ENCODE assay signal across 17 cellular contexts in the genomic region with DNA sequence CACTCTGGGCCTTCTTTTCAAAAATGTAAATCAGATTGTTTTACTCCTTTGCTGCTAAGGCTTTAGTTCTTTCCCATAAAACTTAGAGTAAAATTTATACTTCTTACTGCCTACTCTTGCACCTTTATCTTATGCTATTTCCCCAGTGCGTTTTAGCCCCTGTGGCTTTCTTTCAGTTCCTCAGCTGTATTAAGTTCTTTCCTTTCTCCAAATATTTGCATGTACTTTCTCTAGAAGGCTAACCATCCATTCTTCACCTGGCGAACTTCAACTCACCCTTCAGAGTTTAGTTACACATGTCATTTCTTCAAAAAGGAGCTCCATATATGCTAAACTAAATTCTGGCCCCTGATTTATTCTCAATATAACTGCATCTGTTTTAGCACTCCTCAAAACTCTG.
DNase-seq lines count a peak whose midpoint lies in the region; ATAC-seq, FAIRE-seq and TF ChIP-seq lines count a peak whose summit lies in the region.
"Had no signal": no experiment of that assay in that cellular context is flagged by ENCODE, and none has a peak within 500 bp of the region (broad histone marks: within the 10 kb centered on the region; RNA-seq: fewer than 3 reads in every experiment).

No MANE protein-coding gene starts in this region.

- H3K4me3 Mint-ChIP-seq in mesothelial cell of epicardium: no peak overlapping the region
- no peak overlapping the region for H3K4me3 Mint-ChIP-seq in stimulated activated memory B cell treated with anti-CD40 and anti-IgM and Interleukin-4, amounts not matched to agents 10 μg/mL and 1 μg/mL and 100 μg/mL, for 72 hours
- H3K4me3 Mint-ChIP-seq: activated CD4-positive, alpha-beta memory T cell treated with anti-CD3 and anti-CD28 coated beads, Interleukin-2, amount 10 ng/mL, durations not matched to agents 7 days and 5 days had no signal

- H3K27me3 ChIP-seq in upper lobe of left lung: no peaks in the 10 kb centered on the region
- H3K27me3 ChIP-seq: BLaER1, right lobe of liver had no signal

- no peak for TF ChIP-seq POLR2A in upper lobe of left lung (IDR thresholded peaks at IDR 0.05)

- no peak overlapping the region for H3K4me3 ChIP-seq in upper lobe of left lung
- H3K4me3 ChIP-seq: BLaER1, right lobe of liver, thoracic aorta had no signal

- WGBS in upper lobe of left lung, 2 donors: 80 to 86% methylated on average over 2 of the region's 2 CpGs

- ATAC-seq in GM21723 (IDR thresholded peaks at IDR 0.05; ENCODE audit: unreplicated experiment) (peak; percentile 46), HG03103 (IDR thresholded peaks at IDR 0.05; ENCODE audit: low read depth, unreplicated experiment) (peak; percentile 39), SK-N-SH treated with all-trans-retinoic acid at 6 μM for 48 hours (no peak), upper lobe of left lung (ENCODE audit: low FRiP score in 2 of 2) (no peak)
- ATAC-seq in stimulated activated memory B cell treated with anti-CD40 and anti-IgM and Interleukin-4, amounts not matched to agents 10 μg/mL and 1 μg/mL and 100 μg/mL, for 72 hours: no peak
- ATAC-seq: right lobe of liver had no signal

- no peaks in the 10 kb centered on the region for H3K36me3 Mint-ChIP-seq in mesothelial cell of epicardium
- H3K36me3 Mint-ChIP-seq in stimulated activated memory B cell treated with anti-CD40 and anti-IgM and Interleukin-4, amounts not matched to agents 10 μg/mL and 1 μg/mL and 100 μg/mL, for 72 hours: no peaks in the 10 kb centered on the region

- H3K36me3 ChIP-seq in upper lobe of left lung: no peaks in the 10 kb centered on the region
- H3K36me3 ChIP-seq: BLaER1, right lobe of liver, thoracic aorta had no signal

- H3K27ac Mint-ChIP-seq in mesothelial cell of epicardium: no peak overlapping the region
- H3K27ac Mint-ChIP-seq in stimulated activated memory B cell treated with anti-CD40 and anti-IgM and Interleukin-4, amounts not matched to agents 10 μg/mL and 1 μg/mL and 100 μg/mL, for 72 hours: no peak overlapping the region
- H3K27ac Mint-ChIP-seq: activated CD4-positive, alpha-beta memory T cell treated with anti-CD3 and anti-CD28 coated beads, Interleukin-2, amount 10 ng/mL, durations not matched to agents 7 days and 5 days had no signal

- DNase-seq in GM19239 (ENCODE audit: insufficient read length, low spot score) (no peak), upper lobe of left lung (no peak), mesothelial cell of epicardium (ENCODE audit: low spot score in 2 of 2, unreplicated experiment in 2 of 2) (no peak)
- DNase-seq: activated CD4-positive, alpha-beta memory T cell treated with anti-CD3 and anti-CD28 coated beads, Interleukin-2, amount 10 ng/mL, durations not matched to agents 7 days and 5 days; caudate nucleus; effector CD8-positive, alpha-beta T cell; IMR-90; NCI-H1048; NK-92 treated with Interleukin-12 subunit alpha and Interleukin-12 subunit beta, amount 100 ng/mL, for 24 hours; right lobe of liver had no signal

- TF ChIP-seq CTCF in upper lobe of left lung (IDR thresholded peaks at IDR 0.05): no peak
- no peak for TF ChIP-seq CTCF in mesothelial cell of epicardium (IDR thresholded peaks at IDR 0.05; ENCODE audit: unreplicated experiment)

- FAIRE-seq in GM19239 (lab: Jason Lieb, UNC): peak; percentile 64
- FAIRE-seq: H54 had no signal

- no peaks in the 10 kb centered on the region for H3K4me1 ChIP-seq in upper lobe of left lung
- H3K4me1 ChIP-seq: BLaER1, right lobe of liver had no signal

- H3K27me3 Mint-ChIP-seq in mesothelial cell of epicardium (ENCODE audit: low read depth): peaks cover 11% of the 10 kb centered on the region
- no peaks in the 10 kb centered on the region for H3K27me3 Mint-ChIP-seq in stimulated activated memory B cell treated with anti-CD40 and anti-IgM and Interleukin-4, amounts not matched to agents 10 μg/mL and 1 μg/mL and 100 μg/mL, for 72 hours
- H3K27me3 Mint-ChIP-seq: activated CD4-positive, alpha-beta memory T cell treated with anti-CD3 and anti-CD28 coated beads, Interleukin-2, amount 10 ng/mL, durations not matched to agents 7 days and 5 days had no signal

- TF ChIP-seq EP300 in upper lobe of left lung (IDR thresholded peaks at IDR 0.05): no peak

- H3K27ac ChIP-seq in upper lobe of left lung: no peak overlapping the region
- H3K27ac ChIP-seq: BLaER1, right lobe of liver, thoracic aorta had no signal

- no peaks in the 10 kb centered on the region for H3K9me3 Mint-ChIP-seq in mesothelial cell of epicardium
- H3K9me3 Mint-ChIP-seq in stimulated activated memory B cell treated with anti-CD40 and anti-IgM and Interleukin-4, amounts not matched to agents 10 μg/mL and 1 μg/mL and 100 μg/mL, for 72 hours: no peaks in the 10 kb centered on the region
- H3K9me3 Mint-ChIP-seq: activated CD4-positive, alpha-beta memory T cell treated with anti-CD3 and anti-CD28 coated beads, Interleukin-2, amount 10 ng/mL, durations not matched to agents 7 days and 5 days had no signal

- H3K4me1 Mint-ChIP-seq in mesothelial cell of epicardium: no peaks in the 10 kb centered on the region
- peaks cover 29% of the 10 kb centered on the region for H3K4me1 Mint-ChIP-seq in stimulated activated memory B cell treated with anti-CD40 and anti-IgM and Interleukin-4, amounts not matched to agents 10 μg/mL and 1 μg/mL and 100 μg/mL, for 72 hours
- H3K4me1 Mint-ChIP-seq: activated CD4-positive, alpha-beta memory T cell treated with anti-CD3 and anti-CD28 coated beads, Interleukin-2, amount 10 ng/mL, durations not matched to agents 7 days and 5 days had no signal

- no peaks in the 10 kb centered on the region for H3K9me3 ChIP-seq in upper lobe of left lung
- H3K9me3 ChIP-seq: BLaER1, right lobe of liver, thoracic aorta had no signal

TF ChIP-seq in SK-N-SH treated with all-trans-retinoic acid at 6 μM for 48 hours, 23 proteins besides CTCF, POLR2A, EP300 and RAD21 (continues in another document):
- TF ChIP-seq, protein P1, sequence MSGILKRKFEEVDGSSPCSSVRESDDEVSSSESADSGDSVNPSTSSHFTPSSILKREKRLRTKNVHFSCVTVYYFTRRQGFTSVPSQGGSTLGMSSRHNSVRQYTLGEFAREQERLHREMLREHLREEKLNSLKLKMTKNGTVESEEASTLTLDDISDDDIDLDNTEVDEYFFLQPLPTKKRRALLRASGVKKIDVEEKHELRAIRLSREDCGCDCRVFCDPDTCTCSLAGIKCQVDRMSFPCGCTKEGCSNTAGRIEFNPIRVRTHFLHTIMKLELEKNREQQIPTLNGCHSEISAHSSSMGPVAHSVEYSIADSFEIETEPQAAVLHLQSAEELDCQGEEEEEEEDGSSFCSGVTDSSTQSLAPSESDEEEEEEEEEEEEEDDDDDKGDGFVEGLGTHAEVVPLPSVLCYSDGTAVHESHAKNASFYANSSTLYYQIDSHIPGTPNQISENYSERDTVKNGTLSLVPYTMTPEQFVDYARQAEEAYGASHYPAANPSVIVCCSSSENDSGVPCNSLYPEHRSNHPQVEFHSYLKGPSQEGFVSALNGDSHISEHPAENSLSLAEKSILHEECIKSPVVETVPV (CRISPR knock-in tag; IDR thresholded peaks at IDR 0.05): no peak
- TF ChIP-seq ZC3H10 (CRISPR knock-in tag; IDR thresholded peaks at IDR 0.05) (no peak), BACH2 (CRISPR knock-in tag; IDR thresholded peaks at IDR 0.05; ENCODE audit: borderline replicate concordance) (no peak), ZNF70 (CRISPR knock-in tag; IDR thresholded peaks at IDR 0.05) (no peak), ZNF8 (CRISPR knock-in tag; IDR thresholded peaks at IDR 0.05) (no peak), PPARA (CRISPR knock-in tag; IDR thresholded peaks at IDR 0.05; ENCODE audit: borderline replicate concordance) (no peak), ISL1 (CRISPR knock-in tag; IDR thresholded peaks at IDR 0.05) (no peak)
- TF ChIP-seq, protein P2, sequence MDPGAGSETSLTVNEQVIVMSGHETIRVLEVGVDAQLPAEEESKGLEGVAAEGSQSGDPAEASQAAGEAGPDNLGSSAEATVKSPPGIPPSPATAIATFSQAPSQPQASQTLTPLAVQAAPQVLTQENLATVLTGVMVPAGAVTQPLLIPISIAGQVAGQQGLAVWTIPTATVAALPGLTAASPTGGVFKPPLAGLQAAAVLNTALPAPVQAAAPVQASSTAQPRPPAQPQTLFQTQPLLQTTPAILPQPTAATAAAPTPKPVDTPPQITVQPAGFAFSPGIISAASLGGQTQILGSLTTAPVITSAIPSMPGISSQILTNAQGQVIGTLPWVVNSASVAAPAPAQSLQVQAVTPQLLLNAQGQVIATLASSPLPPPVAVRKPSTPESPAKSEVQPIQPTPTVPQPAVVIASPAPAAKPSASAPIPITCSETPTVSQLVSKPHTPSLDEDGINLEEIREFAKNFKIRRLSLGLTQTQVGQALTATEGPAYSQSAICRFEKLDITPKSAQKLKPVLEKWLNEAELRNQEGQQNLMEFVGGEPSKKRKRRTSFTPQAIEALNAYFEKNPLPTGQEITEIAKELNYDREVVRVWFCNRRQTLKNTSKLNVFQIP (CRISPR knock-in tag; IDR thresholded peaks at IDR 0.05; ENCODE audit: borderline replicate concordance, low read depth): no peak
- TF ChIP-seq, protein P3, sequence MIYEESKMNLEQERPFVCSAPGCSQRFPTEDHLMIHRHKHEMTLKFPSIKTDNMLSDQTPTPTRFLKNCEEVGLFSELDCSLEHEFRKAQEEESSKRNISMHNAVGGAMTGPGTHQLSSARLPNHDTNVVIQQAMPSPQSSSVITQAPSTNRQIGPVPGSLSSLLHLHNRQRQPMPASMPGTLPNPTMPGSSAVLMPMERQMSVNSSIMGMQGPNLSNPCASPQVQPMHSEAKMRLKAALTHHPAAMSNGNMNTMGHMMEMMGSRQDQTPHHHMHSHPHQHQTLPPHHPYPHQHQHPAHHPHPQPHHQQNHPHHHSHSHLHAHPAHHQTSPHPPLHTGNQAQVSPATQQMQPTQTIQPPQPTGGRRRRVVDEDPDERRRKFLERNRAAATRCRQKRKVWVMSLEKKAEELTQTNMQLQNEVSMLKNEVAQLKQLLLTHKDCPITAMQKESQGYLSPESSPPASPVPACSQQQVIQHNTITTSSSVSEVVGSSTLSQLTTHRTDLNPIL (CRISPR knock-in tag; IDR thresholded peaks at IDR 0.05; ENCODE audit: low read depth): no peak
- TF ChIP-seq, protein P4, sequence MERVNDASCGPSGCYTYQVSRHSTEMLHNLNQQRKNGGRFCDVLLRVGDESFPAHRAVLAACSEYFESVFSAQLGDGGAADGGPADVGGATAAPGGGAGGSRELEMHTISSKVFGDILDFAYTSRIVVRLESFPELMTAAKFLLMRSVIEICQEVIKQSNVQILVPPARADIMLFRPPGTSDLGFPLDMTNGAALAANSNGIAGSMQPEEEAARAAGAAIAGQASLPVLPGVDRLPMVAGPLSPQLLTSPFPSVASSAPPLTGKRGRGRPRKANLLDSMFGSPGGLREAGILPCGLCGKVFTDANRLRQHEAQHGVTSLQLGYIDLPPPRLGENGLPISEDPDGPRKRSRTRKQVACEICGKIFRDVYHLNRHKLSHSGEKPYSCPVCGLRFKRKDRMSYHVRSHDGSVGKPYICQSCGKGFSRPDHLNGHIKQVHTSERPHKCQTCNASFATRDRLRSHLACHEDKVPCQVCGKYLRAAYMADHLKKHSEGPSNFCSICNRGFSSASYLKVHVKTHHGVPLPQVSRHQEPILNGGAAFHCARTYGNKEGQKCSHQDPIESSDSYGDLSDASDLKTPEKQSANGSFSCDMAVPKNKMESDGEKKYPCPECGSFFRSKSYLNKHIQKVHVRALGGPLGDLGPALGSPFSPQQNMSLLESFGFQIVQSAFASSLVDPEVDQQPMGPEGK (CRISPR knock-in tag; IDR thresholded peaks at IDR 0.05; ENCODE audit: borderline replicate concordance): no peak

Comparison
In these comparisons a context has a peak if more than half of its experiments do, and no peak if none do; other contexts are left out.
1. ATAC-seq: peak in GM21723 (single experiment) and HG03103 (single experiment); none in SK-N-SH treated with all-trans-retinoic acid at 6 μM for 48 hours (single experiment), upper lobe of left lung (0 of 2) and stimulated activated memory B cell treated with anti-CD40 and anti-IgM and Interleukin-4, amounts not matched to agents 10 μg/mL and 1 μg/mL and 100 μg/mL, for 72 hours (single experiment).